In genomic region chr16:66741131-66741900, GRCh38 we compare ENCODE assay signal across 9 cellular contexts. TPM values are rescaled to one million over a fixed set of nuclear protein-coding genes. Genes with fewer than 3 reads are reported as not detected.
DNase-seq lines count a peak whose midpoint lies in the region; ATAC-seq and TF ChIP-seq lines count a peak whose summit lies in the region.
"Had no signal": no experiment of that assay in that cellular context is flagged by ENCODE, and none has a peak within 500 bp of the region (broad histone marks: within the 10 kb centered on the region; RNA-seq: fewer than 3 reads in every experiment).

No MANE protein-coding gene starts in this region.

- intact Hi-C loops in Right ventricle myocardium inferior (cut with DNase I), result no loop called here
- intact Hi-C loops in prostate gland (cut with DNase I), result no loop called here

- 23% methylated on average over 10 of the region's 10 CpGs for WGBS in prostate gland

- H3K27me3 ChIP-seq in prostate gland (replicated peaks; ENCODE audit: insufficient read depth), result no peaks in the 10 kb centered on the region

- POLR2A ChIA-PET in WTC11 (lab: Charles Lee), result no interaction called here

- ATAC-seq in WTC11, result no peak
- peak; percentile 96 for ATAC-seq in Right ventricle myocardium inferior

- no peak overlapping the region for H3K4me3 ChIP-seq in HFF-Myc (replicated peaks; ENCODE audit: low read depth, low read length)
- no peak overlapping the region for H3K4me3 ChIP-seq in prostate gland

- peak overlapping the region; percentile 63 to 77 for H3K27ac ChIP-seq in prostate gland

- TF ChIP-seq POLR2A in prostate gland (IDR thresholded peaks at IDR 0.05), result no peak

- no peaks in the 10 kb centered on the region for H3K27me3 Mint-ChIP-seq in WTC11 (ENCODE audit: low read depth)

- H3K4me1 ChIP-seq in prostate gland (replicated peaks), result peaks cover 25% of the 10 kb centered on the region

- H3K36me3 Mint-ChIP-seq in WTC11, result peaks cover 61% of the 10 kb centered on the region

- CTCF ChIA-PET in WTC11 (lab: Charles Lee), result interaction anchor here (1.0 to 4.0 kb wide), 13 partner anchors 10 to 132 kb away, joined by 3 to 30 read pairs (median 7); partner anchors contain the start of genes DYNC1LI2 and NAE1

- H3K9me3 Mint-ChIP-seq in WTC11, result no peaks in the 10 kb centered on the region
- H3K9me3 Mint-ChIP-seq: T-helper 1 cell treated with Interleukin-12 subunit alpha and Interleukin-12 subunit beta and Interleukin-4 antibody, amounts not matched to agents 30 μg/mL and 1 μg/mL, for 36 hours had no signal

- no peaks in the 10 kb centered on the region for H3K9me3 ChIP-seq in prostate gland

- H3K27ac Mint-ChIP-seq in WTC11, result peak overlapping the region; percentile 75

- DNase-seq in HFF-Myc (ENCODE audit: extremely low read depth, low read depth) (peak; percentile 69), WTC11 (ENCODE audit: low spot score) (no peak), Right ventricle myocardium inferior (ENCODE audit: missing footprints) (peak; percentile 88), prostate gland (ENCODE audit: low spot score) (peak; percentile 91), SKM-1 treated with dmso at 0.1 percent for 144 hours (lab: John Stamatoyannopoulos, UW; ENCODE audit: unreplicated experiment) (no peak), Kasumi-1 (lab: John Stamatoyannopoulos, UW) (no peak), NCI-H82 (lab: John Stamatoyannopoulos, UW) (no peak)
- DNase-seq in activated CD4-positive, alpha-beta T cell treated with anti-CD3 and anti-CD28 coated beads for 48 hours, result no peak

- H3K4me1 Mint-ChIP-seq in WTC11, result peaks cover 18% of the 10 kb centered on the region

- H3K36me3 ChIP-seq in prostate gland, result peaks cover 0 to 8% of the 10 kb centered on the region in 2 donors

- TF ChIP-seq CTCF in HFF-Myc (IDR thresholded peaks at IDR 0.05; ENCODE audit: low read depth, low read length, missing control alignments) (no peak), WTC11 (IDR thresholded peaks at IDR 0.05) (no peak), prostate gland (IDR thresholded peaks at IDR 0.05) (no peak)

- H3K4me3 Mint-ChIP-seq in WTC11, result no peak overlapping the region
- H3K4me3 Mint-ChIP-seq: T-helper 1 cell treated with Interleukin-12 subunit alpha and Interleukin-12 subunit beta and Interleukin-4 antibody, amounts not matched to agents 30 μg/mL and 1 μg/mL, for 36 hours had no signal

TF ChIP-seq in WTC11, 78 proteins besides CTCF, POLR2A, EP300 and RAD21:
- TF ChIP-seq RORB (CRISPR knock-in tag; IDR thresholded peaks at IDR 0.05), result no peak
- TF ChIP-seq GABPB1 (CRISPR knock-in tag; IDR thresholded peaks at IDR 0.05), result peak; percentile 85
TF ChIP-seq in WTC11: peak in this region for 1.

RNA-seq across cellular contexts. Expression of gene DYNC1LI2, which starts 10.1 kb away (rescaled TPM):
- total RNA-seq in WTC11 (2021) (82.7 to 89.8 TPM (median 89.7 TPM) in 3 replicates), Right ventricle myocardium inferior (76.6 TPM), prostate gland (100 to 1,000 TPM in 1 of 2 donors, 10 to 100 TPM in 1; 98.1 to 149 TPM)

RNA-seq across cellular contexts. Expression of gene CMTM4, which starts 44.8 kb away (rescaled TPM):
- 56.2 to 60.6 TPM (median 58.5 TPM) in 3 replicates for total RNA-seq in WTC11 (2021)
- total RNA-seq in Right ventricle myocardium inferior, result 10.9 TPM
- total RNA-seq in prostate gland, result 10 to 100 TPM; 46.9 to 57.7 TPM

Comparison
In these comparisons a context has a peak if more than half of its experiments do, and no peak if none do; other contexts are left out.
1. DNase-seq: peak in HFF-Myc (single experiment), Right ventricle myocardium inferior (single experiment) and prostate gland (single experiment); none in WTC11 (single experiment), SKM-1 treated with dmso at 0.1 percent for 144 hours (single experiment), Kasumi-1 (0 of 2), activated CD4-positive, alpha-beta T cell treated with anti-CD3 and anti-CD28 coated beads for 48 hours (single experiment) and NCI-H82 (single experiment).